ENCODE assay signal across 8 cellular contexts in the genomic region with DNA sequence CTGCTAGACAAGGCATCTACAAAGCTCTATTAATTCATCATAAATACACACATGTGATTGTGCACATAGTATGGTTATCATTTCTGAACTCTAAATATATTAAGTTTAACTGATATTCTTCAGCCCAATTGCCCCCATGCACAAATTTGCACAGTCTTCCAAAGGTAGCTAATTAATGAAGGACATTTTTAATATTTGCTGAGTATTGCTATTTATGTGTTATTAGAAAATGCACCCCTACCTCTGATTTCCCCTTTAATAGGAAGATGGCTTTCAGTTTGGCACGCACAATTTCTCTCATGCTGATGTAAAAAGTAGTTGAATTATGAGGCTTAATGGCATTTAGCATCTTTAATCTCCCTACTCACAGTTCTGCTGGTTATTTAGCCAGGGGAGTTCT.
"Had no signal": no experiment of that assay in that cellular context is flagged by ENCODE, and none has a peak within 500 bp of the region (broad histone marks: within the 10 kb centered on the region; RNA-seq: fewer than 3 reads in every experiment).

No MANE protein-coding gene starts in this region.

- FAIRE-seq: G401.6, GM12878, GM12891, GM12892, GM18507, GM19239 had no signal

- H3K4me3 ChIP-seq: GM12878 had no signal

- DNase-seq: GDM1, GF-D8 had no signal

- ATAC-seq: GM12878 had no signal
